1 cellular context compared by ENCODE assay signal in genomic region chr13:51717786-51718398, GRCh38.
A peak's percentile ranks its signal among the peaks of the same experiment; 100 is the strongest.
TF ChIP-seq lines count a peak whose summit lies in the region.

No MANE protein-coding gene starts in this region.

TF ChIP-seq in HEK293, 187 proteins besides CTCF, POLR2A, EP300 and RAD21 (continued from another document):
- TF ChIP-seq ZNF280D (tag by site-specific recombination; IDR thresholded peaks at IDR 0.05) (no peak), ATF2 (tag by site-specific recombination; IDR thresholded peaks at IDR 0.05; ENCODE audit: low read depth) (no peak), PATZ1 (tag by site-specific recombination; IDR thresholded peaks at IDR 0.05) (no peak), ZNF621 (tag by site-specific recombination; IDR thresholded peaks at IDR 0.05) (no peak), ZNF529 (tag by site-specific recombination; IDR thresholded peaks at IDR 0.05; ENCODE audit: insufficient replicate concordance) (no peak), ZNF473 (tag by site-specific recombination; IDR thresholded peaks at IDR 0.05) (no peak), ZNF658 (tag by site-specific recombination; IDR thresholded peaks at IDR 0.05) (no peak), ZNF138 (tag by site-specific recombination; IDR thresholded peaks at IDR 0.05; ENCODE audit: borderline replicate concordance) (no peak), ZNF211 (tag by site-specific recombination; IDR thresholded peaks at IDR 0.05; ENCODE audit: low read depth) (no peak), ZNF148 (tag by site-specific recombination; IDR thresholded peaks at IDR 0.05; ENCODE audit: borderline replicate concordance) (no peak), ZNF214 (tag by site-specific recombination; IDR thresholded peaks at IDR 0.05; ENCODE audit: borderline replicate concordance) (no peak), ZNF433 (tag by site-specific recombination; IDR thresholded peaks at IDR 0.05; ENCODE audit: low read depth) (no peak), ZNF366 (tag by site-specific recombination; conservative IDR thresholded peaks at IDR 0.05) (no peak), ZNF585B (tag by site-specific recombination; IDR thresholded peaks at IDR 0.05) (no peak), ZNF791 (tag by site-specific recombination; IDR thresholded peaks at IDR 0.05) (no peak), ZNF596 (tag by site-specific recombination; IDR thresholded peaks at IDR 0.05) (no peak), ZBTB17 (tag by site-specific recombination; IDR thresholded peaks at IDR 0.05) (0 out of 2 replicates have a peak, but pooled peaks have one; percentile 14), SCRT2 (tag by site-specific recombination; IDR thresholded peaks at IDR 0.05) (peak; percentile 79), KLF10 (tag by site-specific recombination; IDR thresholded peaks at IDR 0.05) (no peak)
